In genomic region chr1:177925006-177925405, GRCh38 we compare ENCODE assay signal across 22 cellular contexts. TPM values are rescaled to one million over a fixed set of nuclear protein-coding genes. Genes with fewer than 3 reads are reported as not detected.
"Had no signal": no experiment of that assay in that cellular context is flagged by ENCODE, and none has a peak within 500 bp of the region (broad histone marks: within the 10 kb centered on the region; RNA-seq: fewer than 3 reads in every experiment).

No MANE protein-coding gene starts in this region.

- DNase-seq: activated T-cell treated with anti-CD3 and anti-CD28 coated beads, Interleukin-2, amount 50 U/mL, for 1 hour; adrenal gland; colonic mucosa; foreskin melanocyte; hippocampal formation; midbrain; nephron progenitor cell; right lobe of liver; small intestine; stimulated activated CD4-positive, alpha-beta T cell treated with anti-CD3 and anti-CD28 coated beads, Interleukin-2, amount 100 ng/mL, for 24 hours; stomach; T-helper 9 cell had no signal

- H3K9ac ChIP-seq: parathyroid adenoma had no signal

- FAIRE-seq: bronchial epithelial cell, islet of Langerhans, small intestine had no signal

- H3K9me3 Mint-ChIP-seq: nephron progenitor cell; stimulated activated memory B cell treated with anti-CD40 and anti-IgM and Interleukin-4, amounts not matched to agents 10 μg/mL and 1 μg/mL and 100 μg/mL, for 72 hours; WTC11 had no signal

- ATAC-seq: stimulated activated memory B cell treated with anti-CD40 and anti-IgM and Interleukin-4, amounts not matched to agents 10 μg/mL and 1 μg/mL and 100 μg/mL, for 72 hours; WTC11 had no signal

- H3K4me1 Mint-ChIP-seq: stimulated activated memory B cell treated with anti-CD40 and anti-IgM and Interleukin-4, amounts not matched to agents 10 μg/mL and 1 μg/mL and 100 μg/mL, for 72 hours had no signal

- H3K27ac Mint-ChIP-seq: activated naive CD8-positive, alpha-beta T cell; nephron progenitor cell; stimulated activated memory B cell treated with anti-CD40 and anti-IgM and Interleukin-4, amounts not matched to agents 10 μg/mL and 1 μg/mL and 100 μg/mL, for 72 hours; WTC11 had no signal

- H3K79me2 ChIP-seq: parathyroid adenoma had no signal

- H3K27ac ChIP-seq: adrenal gland, ascending aorta, colonic mucosa, parathyroid adenoma, right lobe of liver, stomach, suprapubic skin, tibial nerve had no signal

- H3K4me3 ChIP-seq: adrenal gland, ascending aorta, colonic mucosa, right lobe of liver, stomach, suprapubic skin, tibial nerve had no signal

- H3K36me3 ChIP-seq: adrenal gland, colonic mucosa had no signal

- H3K27me3 ChIP-seq: adrenal gland, ascending aorta, colonic mucosa, right lobe of liver, stomach, suprapubic skin, tibial nerve had no signal

- H3K4me1 ChIP-seq: adrenal gland, ascending aorta, colonic mucosa, parathyroid adenoma, right lobe of liver, stomach, suprapubic skin had no signal

- H3K36me3 Mint-ChIP-seq: activated naive CD8-positive, alpha-beta T cell; stimulated activated memory B cell treated with anti-CD40 and anti-IgM and Interleukin-4, amounts not matched to agents 10 μg/mL and 1 μg/mL and 100 μg/mL, for 72 hours; WTC11 had no signal

- H2AFZ ChIP-seq: parathyroid adenoma had no signal

- H3K4me3 Mint-ChIP-seq: activated naive CD8-positive, alpha-beta T cell; nephron progenitor cell; stimulated activated memory B cell treated with anti-CD40 and anti-IgM and Interleukin-4, amounts not matched to agents 10 μg/mL and 1 μg/mL and 100 μg/mL, for 72 hours; WTC11 had no signal

- H3K9me3 ChIP-seq: adrenal gland, ascending aorta, colonic mucosa, right lobe of liver, stomach, suprapubic skin, tibial nerve had no signal

- H3K27me3 Mint-ChIP-seq: activated naive CD8-positive, alpha-beta T cell; stimulated activated memory B cell treated with anti-CD40 and anti-IgM and Interleukin-4, amounts not matched to agents 10 μg/mL and 1 μg/mL and 100 μg/mL, for 72 hours had no signal

RNA-seq across cellular contexts. Expression of gene SEC16B, which starts 44.9 kb away (rescaled TPM):
- total RNA-seq: T-helper 1 cell treated with Interleukin-12 subunit alpha and Interleukin-12 subunit beta and Interleukin-4 antibody, amounts not matched to agents 30 ng/mL and 1 ng/mL, for 36 hours had no signal
